ENCODE assay signal across 15 cellular contexts in genomic region chr5:168288349-168289245, GRCh38. TPM values are rescaled to one million over a fixed set of nuclear protein-coding genes. Genes with fewer than 3 reads are reported as not detected.
A peak's percentile ranks its signal among the peaks of the same experiment; 100 is the strongest.
DNase-seq lines count a peak whose midpoint lies in the region; ATAC-seq and TF ChIP-seq lines count a peak whose summit lies in the region.
"Had no signal": no experiment of that assay in that cellular context is flagged by ENCODE, and none has a peak within 500 bp of the region (broad histone marks: within the 10 kb centered on the region; RNA-seq: fewer than 3 reads in every experiment).

No MANE protein-coding gene starts in this region.

- in situ Hi-C loops in KBM-7 (cut with MboI; ENCODE audit: low pct_unique_long_range_greater_than_20kb, low sequenced_read_pairs), result no loop called here

- H3K4me3 ChIP-seq in epithelial cell of proximal tubule (ENCODE audit: low read depth, low read length), result peak overlapping the region; percentile 50
- no peak overlapping the region for H3K4me3 ChIP-seq in mucosa of stomach (ENCODE audit: low read length)
- H3K4me3 ChIP-seq: SK-N-MC had no signal

- no peaks in the 10 kb centered on the region for H3K9me3 ChIP-seq in mucosa of stomach (ENCODE audit: control insufficient read depth, low read length)
- H3K9me3 ChIP-seq: neutrophil had no signal

- peaks cover 5% of the 10 kb centered on the region for H3K36me3 Mint-ChIP-seq in natural killer cell
- peaks cover 14% of the 10 kb centered on the region for H3K36me3 Mint-ChIP-seq in natural killer cell treated with Interleukin-12 subunit alpha and Interleukin-12 subunit beta and Interleukin-15 and Interleukin-18, amount 100 ng/mL, for 72 hours
- H3K36me3 Mint-ChIP-seq: activated naive CD4-positive, alpha-beta T cell treated with anti-CD3 and anti-CD28 coated beads, Interleukin-2, amount 50 U/mL, for 24 hours had no signal

- H3K9me3 Mint-ChIP-seq in natural killer cell, result peaks cover 4 to 5% of the 10 kb centered on the region in 2 donors
- peaks cover 4% of the 10 kb centered on the region for H3K9me3 Mint-ChIP-seq in natural killer cell treated with Interleukin-12 subunit alpha and Interleukin-12 subunit beta and Interleukin-15 and Interleukin-18, amount 100 ng/mL, for 72 hours

- peaks cover 5 to 10% of the 10 kb centered on the region in 2 donors for H3K4me1 Mint-ChIP-seq in natural killer cell
- peaks cover 5 to 13% of the 10 kb centered on the region in 2 donors for H3K4me1 Mint-ChIP-seq in natural killer cell treated with Interleukin-12 subunit alpha and Interleukin-12 subunit beta and Interleukin-15 and Interleukin-18, amount 100 ng/mL, for 72 hours (ENCODE audit: low read depth in 2 of 2)

- ATAC-seq in natural killer cell (no peak), GM19324 (IDR thresholded peaks at IDR 0.05; ENCODE audit: low FRiP score, unreplicated experiment) (no peak)
- no peak for ATAC-seq in natural killer cell treated with Interleukin-12 subunit alpha and Interleukin-12 subunit beta and Interleukin-15 and Interleukin-18, amount 100 ng/mL, for 72 hours

- H3K27me3 Mint-ChIP-seq in natural killer cell (ENCODE audit: low read depth in 2 of 2), result peaks cover 46 to 50% of the 10 kb centered on the region in 2 donors
- peaks cover 39 to 77% of the 10 kb centered on the region in 2 donors for H3K27me3 Mint-ChIP-seq in natural killer cell treated with Interleukin-12 subunit alpha and Interleukin-12 subunit beta and Interleukin-15 and Interleukin-18, amount 100 ng/mL, for 72 hours

- H3K4me3 Mint-ChIP-seq in natural killer cell, result peak overlapping the region; percentile 50
- no peak overlapping the region for H3K4me3 Mint-ChIP-seq in natural killer cell treated with Interleukin-12 subunit alpha and Interleukin-12 subunit beta and Interleukin-15 and Interleukin-18, amount 100 ng/mL, for 72 hours
- H3K4me3 Mint-ChIP-seq: activated naive CD4-positive, alpha-beta T cell treated with anti-CD3 and anti-CD28 coated beads, Interleukin-2, amount 50 U/mL, for 24 hours had no signal

- DNase-seq in natural killer cell (no peak), epithelial cell of proximal tubule (ENCODE audit: low read depth) (peak; percentile 87), NCI-H2171 treated with DMSO at 0.1 percent for 48 hours (lab: John Stamatoyannopoulos, UW) (no peak), NCI-H345 treated with DMSO at 0.1 percent for 48 hours (lab: John Stamatoyannopoulos, UW; ENCODE audit: unreplicated experiment) (no peak), KBM-7 (no peak)
- DNase-seq in natural killer cell treated with Interleukin-12 subunit alpha and Interleukin-12 subunit beta and Interleukin-15 and Interleukin-18, amount 100 ng/mL, for 72 hours (ENCODE audit: low spot score), result no peak
- DNase-seq: activated CD4-positive, alpha-beta T cell treated with anti-CD3 and anti-CD28 coated beads, Interleukin-2, amount 50 U/mL, for 1 hour; effector memory CD4-positive, alpha-beta T cell; NCI-H446; stimulated activated CD4-positive, alpha-beta T cell treated with anti-CD3 and anti-CD28 coated beads, Interleukin-2, amount 100 ng/mL, for 48 hours had no signal

- intact Hi-C loops in natural killer cell (cut with micrococcal nuclease), result no loop called here

- TF ChIP-seq CTCF in natural killer cell (IDR thresholded peaks at IDR 0.05) (no peak), epithelial cell of proximal tubule (conservative IDR thresholded peaks at IDR 0.05; ENCODE audit: low read depth, low read length) (no peak)

- no peaks in the 10 kb centered on the region for H3K36me3 ChIP-seq in mucosa of stomach (ENCODE audit: control insufficient read depth, insufficient read depth, low read length)
- H3K36me3 ChIP-seq: neutrophil had no signal

- H3K27ac Mint-ChIP-seq in natural killer cell, result no peak overlapping the region
- H3K27ac Mint-ChIP-seq in natural killer cell treated with Interleukin-12 subunit alpha and Interleukin-12 subunit beta and Interleukin-15 and Interleukin-18, amount 100 ng/mL, for 72 hours, result no peak overlapping the region
- H3K27ac Mint-ChIP-seq: activated naive CD4-positive, alpha-beta T cell treated with anti-CD3 and anti-CD28 coated beads, Interleukin-2, amount 50 U/mL, for 24 hours had no signal

- H3K9ac ChIP-seq in mucosa of stomach (ENCODE audit: low read length), result peak overlapping the region; percentile 53

- H3K27me3 ChIP-seq in mucosa of stomach (ENCODE audit: control insufficient read depth, insufficient read depth, low read length), result peaks cover 8% of the 10 kb centered on the region

- H3K4me1 ChIP-seq in mucosa of stomach (ENCODE audit: control insufficient read depth, insufficient read depth, low read length), result peaks cover 26% of the 10 kb centered on the region

RNA-seq across cellular contexts. Expression of gene WWC1, which starts 2.8 kb away (rescaled TPM):
- total RNA-seq in natural killer cell (under 1 TPM; 0.42 to 0.66 (median 0.53) TPM), epithelial cell of proximal tubule (87.2 and 94.5 TPM in 2 replicates)
- not detected for total RNA-seq in natural killer cell treated with Interleukin-12 subunit alpha and Interleukin-12 subunit beta and Interleukin-15 and Interleukin-18, amount 100 ng/mL, for 72 hours

Comparison
In these comparisons a context has a peak if more than half of its experiments do, and no peak if none do; other contexts are left out.
1. RNA of gene WWC1, which starts 2.8 kb away (total RNA-seq): 87.2 to 94.5 TPM in epithelial cell of proximal tubule; 0.42 to 0.66 TPM in natural killer cell and not detected in natural killer cell treated with Interleukin-12 subunit alpha and Interleukin-12 subunit beta and Interleukin-15 and Interleukin-18, amount 100 ng/mL, for 72 hours; every median in the first group is over 10 times any median in the second.